ENCODE assay signal across 8 cellular contexts in genomic region chr19:3035542-3036118, GRCh38. TPM values are rescaled to one million over a fixed set of nuclear protein-coding genes. Genes with fewer than 3 reads are reported as not detected.
DNase-seq lines count a peak whose midpoint lies in the region; ATAC-seq and TF ChIP-seq lines count a peak whose summit lies in the region.

No MANE protein-coding gene starts in this region.

- TF ChIP-seq CTCF in SU-DHL-6 (IDR thresholded peaks at IDR 0.05; ENCODE audit: insufficient read depth, low read length, poor library complexity, severe bottlenecking) (no peak), ovary (IDR thresholded peaks at IDR 0.05) (no peak), thyroid gland (IDR thresholded peaks at IDR 0.05) (no peak)

- peaks cover 17% of the 10 kb centered on the region for H3K27me3 Mint-ChIP-seq in activated naive CD8-positive, alpha-beta T cell treated with anti-CD3 and anti-CD28 coated beads, Interleukin-2, amount 50 U/mL, for 24 hours

- peak; percentile 99 to 100 (median 99) for DNase-seq in NCI-H1417 (lab: John Stamatoyannopoulos, UW)
- DNase-seq in activated naive CD8-positive, alpha-beta T cell treated with anti-CD3 and anti-CD28 coated beads, Interleukin-2, amount 50 U/mL, for 24 hours = peak; percentile 95
- DNase-seq in Right ventricle myocardium superior = peak; percentile 98
- DNase-seq in ovary = peak; percentile 97 to 99 (median 99)
- DNase-seq in thyroid gland = peak; percentile 99

- H3K4me1 ChIP-seq in ovary (ENCODE audit: insufficient read depth) (peaks cover 7% of the 10 kb centered on the region), thyroid gland (peaks cover 11 to 25% of the 10 kb centered on the region in 2 donors)

- no peaks in the 10 kb centered on the region for H4K20me1 ChIP-seq in SU-DHL-6 (ENCODE audit: low read depth, low read length)

- peaks cover 30% of the 10 kb centered on the region for H3K4me1 Mint-ChIP-seq in activated naive CD8-positive, alpha-beta T cell treated with anti-CD3 and anti-CD28 coated beads, Interleukin-2, amount 50 U/mL, for 24 hours

- no peaks in the 10 kb centered on the region for H3K9me3 Mint-ChIP-seq in activated naive CD8-positive, alpha-beta T cell treated with anti-CD3 and anti-CD28 coated beads, Interleukin-2, amount 50 U/mL, for 24 hours

- TF ChIP-seq POLR2A in GM10847 (IDR thresholded peaks at IDR 0.05; ENCODE audit: extremely low read depth, insufficient read length) (peak; percentile 63), ovary (IDR thresholded peaks at IDR 0.05) (no peak), thyroid gland (IDR thresholded peaks at IDR 0.05) (peak in 1 of 2 donors; percentile 61)

- H3K9me2 ChIP-seq in SU-DHL-6 (replicated peaks; ENCODE audit: insufficient read depth, low read length) = no peaks in the 10 kb centered on the region

- H3K4me3 ChIP-seq in SU-DHL-6 (ENCODE audit: insufficient read depth, low read length, poor library complexity, severe bottlenecking) (peak overlapping the region; percentile 74), ovary (peak overlapping the region; percentile 68), thyroid gland (replicated peaks in 1 of 3) (peak overlapping the region in 2 of 3 donors; percentile 27 to 42)

- TF ChIP-seq EP300 in ovary (IDR thresholded peaks at IDR 0.05) = peak; percentile 12

- H3K27me3 ChIP-seq in SU-DHL-6 (ENCODE audit: low read length) (no peaks in the 10 kb centered on the region), ovary (no peaks in the 10 kb centered on the region), thyroid gland (no peaks in the 10 kb centered on the region)

- ATAC-seq in HG02759 (IDR thresholded peaks at IDR 0.05; ENCODE audit: unreplicated experiment) (peak; percentile 85), Right ventricle myocardium superior (ENCODE audit: poor library complexity) (peak; percentile 96)
- peak; percentile 95 for ATAC-seq in activated naive CD8-positive, alpha-beta T cell treated with anti-CD3 and anti-CD28 coated beads, Interleukin-2, amount 50 U/mL, for 24 hours

- no peaks in the 10 kb centered on the region for H3K79me2 ChIP-seq in SU-DHL-6 (ENCODE audit: insufficient read depth, low read length)

- H3K9me3 ChIP-seq in SU-DHL-6 (ENCODE audit: insufficient read depth, low read length) (no peaks in the 10 kb centered on the region), ovary (no peaks in the 10 kb centered on the region), thyroid gland (no peaks in the 10 kb centered on the region)

- peaks cover 3% of the 10 kb centered on the region for H3K36me3 Mint-ChIP-seq in activated naive CD8-positive, alpha-beta T cell treated with anti-CD3 and anti-CD28 coated beads, Interleukin-2, amount 50 U/mL, for 24 hours (ENCODE audit: low read depth)

- peak overlapping the region; percentile 74 for H3K4me2 ChIP-seq in SU-DHL-6 (ENCODE audit: low read depth, low read length, poor library complexity, severe bottlenecking)

- 0% methylated on average over 29 of the region's 29 CpGs for WGBS in ovary, 3 donors
- 0% methylated on average over 28 to 29 of the region's 29 CpGs for WGBS in thyroid gland, 2 donors

- H3K27ac ChIP-seq in SU-DHL-6 (ENCODE audit: low read depth, low read length) = peak overlapping the region; percentile 59
- H3K27ac ChIP-seq in ovary = peak overlapping the region; percentile 33 to 86
- H3K27ac ChIP-seq in thyroid gland = peak overlapping the region; percentile 77 to 95 (median 94)

- intact Hi-C loops in Right ventricle myocardium superior (cut with DNase I) (no loop called here), ovary (cut with DNase I) (no loop called here), thyroid gland (cut with DNase I) (no loop called here)

- no peaks in the 10 kb centered on the region for H3F3A ChIP-seq in SU-DHL-6 (ENCODE audit: insufficient read depth)

- peak overlapping the region; percentile 95 for H3K27ac Mint-ChIP-seq in activated naive CD8-positive, alpha-beta T cell treated with anti-CD3 and anti-CD28 coated beads, Interleukin-2, amount 50 U/mL, for 24 hours

- H3K9ac ChIP-seq in SU-DHL-6 (ENCODE audit: low read length) = peak overlapping the region; percentile 73

- H2AFZ ChIP-seq in SU-DHL-6 (ENCODE audit: low read depth, low read length, severe bottlenecking) = peak overlapping the region; percentile 86

- peak overlapping the region; percentile 82 for H3K4me3 Mint-ChIP-seq in activated naive CD8-positive, alpha-beta T cell treated with anti-CD3 and anti-CD28 coated beads, Interleukin-2, amount 50 U/mL, for 24 hours

- no peaks in the 10 kb centered on the region for H3K36me3 ChIP-seq in SU-DHL-6 (ENCODE audit: low read length)
- H3K36me3 ChIP-seq in ovary = no peaks in the 10 kb centered on the region
- H3K36me3 ChIP-seq in thyroid gland = no peaks in the 10 kb centered on the region

RNA-seq across cellular contexts. Expression of gene TLE2, which starts 6.5 kb away (rescaled TPM):
- total RNA-seq in Right ventricle myocardium superior (55.7 TPM), ovary (10 to 100 TPM; 31.1 to 43.9 (median 36.4) TPM), thyroid gland (100 to 1,000 TPM in 1 of 4 donors, 10 to 100 TPM in 3; 81.3 to 114 (median 90.3) TPM)
- 10 to 100 TPM; 15.1 to 21.4 TPM for polyA plus RNA-seq in ovary

RNA-seq across cellular contexts. Expression of gene TLE5, which starts 26.7 kb away (rescaled TPM):
- total RNA-seq in Right ventricle myocardium superior (760 TPM), ovary (100 to 1,000 TPM; 274 to 670 (median 503) TPM), thyroid gland (100 to 1,000 TPM; 398 to 892 (median 498) TPM)
- 100 to 1,000 TPM; 241 to 530 TPM for polyA plus RNA-seq in ovary

RNA-seq across cellular contexts. Expression of gene TLE6, which starts 58.3 kb away (rescaled TPM):
- 0.70 TPM for total RNA-seq in Right ventricle myocardium superior
- 1 to 10 TPM in 2 of 7 donors, under 1 TPM in 5; 0.41 to 1.2 (median 0.79) TPM for total RNA-seq in ovary
- polyA plus RNA-seq in ovary = 1 to 10 TPM in 1 of 2 donors, under 1 TPM in 1; 0.70 to 1.2 TPM
- total RNA-seq in thyroid gland = 10 to 100 TPM in 3 of 4 donors, 1 to 10 TPM in 1; 2.4 to 20.7 (median 11.6) TPM

RNA-seq across cellular contexts. Expression of gene GNA11, which starts 58.5 kb away (rescaled TPM):
- total RNA-seq in Right ventricle myocardium superior (61.3 TPM), ovary (10 to 100 TPM; 27.3 to 66.7 (median 57.1) TPM), thyroid gland (10 to 100 TPM; 49.9 to 69.6 (median 63.8) TPM)
- polyA plus RNA-seq in ovary = 10 to 100 TPM; 44.0 to 46.2 TPM

Comparison
In these comparisons a context has a peak if more than half of its experiments do, and no peak if none do; other contexts are left out.
1. Peak in every context shown above with its lines: DNase-seq, ATAC-seq, H3K4me3 ChIP-seq and H3K27ac ChIP-seq.